1 cellular context compared by ENCODE assay signal in the genomic region with DNA sequence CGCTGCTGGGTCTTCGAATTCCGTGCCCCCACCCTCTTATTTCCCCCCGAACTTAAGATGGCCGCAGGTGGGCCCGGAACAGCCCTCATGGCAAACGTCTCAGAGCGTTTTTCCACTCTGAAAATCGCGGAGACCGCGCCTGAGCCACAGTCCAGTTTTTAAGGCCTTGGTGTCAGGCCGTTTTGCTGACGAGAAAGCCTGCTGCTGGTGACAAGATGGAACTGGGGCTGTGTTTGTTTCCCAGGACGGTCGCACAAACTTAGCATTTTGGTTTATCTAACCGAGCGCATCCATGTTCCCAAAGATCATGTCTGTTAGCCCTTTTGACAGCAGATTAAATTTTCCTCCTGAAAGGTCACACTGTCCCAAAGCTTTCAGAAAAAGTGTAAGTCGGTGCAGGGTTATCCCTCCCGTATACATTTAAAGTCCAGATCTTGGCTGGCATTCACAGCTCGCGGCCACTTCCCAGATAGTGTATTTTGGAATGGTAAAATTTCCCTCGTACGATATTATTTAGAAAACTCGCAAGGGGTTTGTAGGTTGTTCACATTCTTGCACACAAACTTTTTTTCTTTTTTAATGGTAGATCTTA.
A peak's percentile ranks its signal among the peaks of the same experiment; 100 is the strongest.
TF ChIP-seq lines count a peak whose summit lies in the region.

No MANE protein-coding gene starts in this region.

TF ChIP-seq in HepG2, 621 proteins besides CTCF, POLR2A, EP300 and RAD21 (continued from another document and continues in another):
- TF ChIP-seq, protein P1, sequence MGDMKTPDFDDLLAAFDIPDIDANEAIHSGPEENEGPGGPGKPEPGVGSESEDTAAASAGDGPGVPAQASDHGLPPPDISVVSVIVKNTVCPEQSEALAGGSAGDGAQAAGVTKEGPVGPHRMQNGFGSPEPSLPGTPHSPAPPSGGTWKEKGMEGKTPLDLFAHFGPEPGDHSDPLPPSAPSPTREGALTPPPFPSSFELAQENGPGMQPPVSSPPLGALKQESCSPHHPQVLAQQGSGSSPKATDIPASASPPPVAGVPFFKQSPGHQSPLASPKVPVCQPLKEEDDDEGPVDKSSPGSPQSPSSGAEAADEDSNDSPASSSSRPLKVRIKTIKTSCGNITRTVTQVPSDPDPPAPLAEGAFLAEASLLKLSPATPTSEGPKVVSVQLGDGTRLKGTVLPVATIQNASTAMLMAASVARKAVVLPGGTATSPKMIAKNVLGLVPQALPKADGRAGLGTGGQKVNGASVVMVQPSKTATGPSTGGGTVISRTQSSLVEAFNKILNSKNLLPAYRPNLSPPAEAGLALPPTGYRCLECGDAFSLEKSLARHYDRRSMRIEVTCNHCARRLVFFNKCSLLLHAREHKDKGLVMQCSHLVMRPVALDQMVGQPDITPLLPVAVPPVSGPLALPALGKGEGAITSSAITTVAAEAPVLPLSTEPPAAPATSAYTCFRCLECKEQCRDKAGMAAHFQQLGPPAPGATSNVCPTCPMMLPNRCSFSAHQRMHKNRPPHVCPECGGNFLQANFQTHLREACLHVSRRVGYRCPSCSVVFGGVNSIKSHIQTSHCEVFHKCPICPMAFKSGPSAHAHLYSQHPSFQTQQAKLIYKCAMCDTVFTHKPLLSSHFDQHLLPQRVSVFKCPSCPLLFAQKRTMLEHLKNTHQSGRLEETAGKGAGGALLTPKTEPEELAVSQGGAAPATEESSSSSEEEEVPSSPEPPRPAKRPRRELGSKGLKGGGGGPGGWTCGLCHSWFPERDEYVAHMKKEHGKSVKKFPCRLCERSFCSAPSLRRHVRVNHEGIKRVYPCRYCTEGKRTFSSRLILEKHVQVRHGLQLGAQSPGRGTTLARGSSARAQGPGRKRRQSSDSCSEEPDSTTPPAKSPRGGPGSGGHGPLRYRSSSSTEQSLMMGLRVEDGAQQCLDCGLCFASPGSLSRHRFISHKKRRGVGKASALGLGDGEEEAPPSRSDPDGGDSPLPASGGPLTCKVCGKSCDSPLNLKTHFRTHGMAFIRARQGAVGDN (CRISPR knock-in tag; IDR thresholded peaks at IDR 0.05): no peak
- TF ChIP-seq ZMYM2 (CRISPR knock-in tag; IDR thresholded peaks at IDR 0.05) (no peak), YY1 (IDR thresholded peaks at IDR 0.05; ENCODE audit: insufficient read depth, insufficient replicate concordance, low read depth, low read length) (peak; percentile 96), MTA1 (CRISPR knock-in tag; IDR thresholded peaks at IDR 0.05; ENCODE audit: borderline replicate concordance) (no peak), SRSF1 (optimal IDR thresholded peaks at IDR 0.05; ENCODE audit: low read depth, low read length) (peak; percentile 80), KAT7 (CRISPR knock-in tag; IDR thresholded peaks at IDR 0.05; ENCODE audit: borderline replicate concordance) (no peak), RCOR2 (CRISPR knock-in tag; IDR thresholded peaks at IDR 0.05) (no peak), ZNF670 (CRISPR knock-in tag; IDR thresholded peaks at IDR 0.05; ENCODE audit: borderline replicate concordance) (no peak), PITX1 (CRISPR knock-in tag; IDR thresholded peaks at IDR 0.05) (0 out of 2 replicates have a peak, but pooled peaks have one; percentile 3), BCL6 (CRISPR knock-in tag; IDR thresholded peaks at IDR 0.05) (0 out of 2 replicates have a peak, but pooled peaks have one; percentile 2), XRCC5 (optimal IDR thresholded peaks at IDR 0.05; ENCODE audit: low read length) (no peak), ZNF773 (CRISPR knock-in tag; IDR thresholded peaks at IDR 0.05; ENCODE audit: borderline replicate concordance) (no peak), FOXC1 (CRISPR knock-in tag; IDR thresholded peaks at IDR 0.05; ENCODE audit: borderline replicate concordance) (peak; percentile 15; the same call in 1 of the 2 replicates), ZNF550 (CRISPR knock-in tag; IDR thresholded peaks at IDR 0.05; ENCODE audit: borderline replicate concordance) (no peak), ZNF724P (CRISPR knock-in tag; IDR thresholded peaks at IDR 0.05; ENCODE audit: borderline replicate concordance) (0 out of 2 replicates have a peak, but pooled peaks have one; percentile 26), ZNF333 (CRISPR knock-in tag; IDR thresholded peaks at IDR 0.05; ENCODE audit: borderline replicate concordance) (no peak), FOXA3 (CRISPR knock-in tag; IDR thresholded peaks at IDR 0.05) (no peak), TSC22D2 (CRISPR knock-in tag; IDR thresholded peaks at IDR 0.05; ENCODE audit: borderline replicate concordance) (no peak), SNAPC2 (CRISPR knock-in tag; IDR thresholded peaks at IDR 0.05) (no peak), NKX3-1 (CRISPR knock-in tag; IDR thresholded peaks at IDR 0.05) (no peak), EEA1 (CRISPR knock-in tag; IDR thresholded peaks at IDR 0.05; ENCODE audit: borderline replicate concordance) (no peak), ZNF570 (CRISPR knock-in tag; IDR thresholded peaks at IDR 0.05; ENCODE audit: borderline replicate concordance) (no peak), ZNF792 (CRISPR knock-in tag; IDR thresholded peaks at IDR 0.05) (no peak), TAF15 (IDR thresholded peaks at IDR 0.05; ENCODE audit: low read depth, low read length, poor library complexity, severe bottlenecking) (no peak)
- TF ChIP-seq, protein P2, sequence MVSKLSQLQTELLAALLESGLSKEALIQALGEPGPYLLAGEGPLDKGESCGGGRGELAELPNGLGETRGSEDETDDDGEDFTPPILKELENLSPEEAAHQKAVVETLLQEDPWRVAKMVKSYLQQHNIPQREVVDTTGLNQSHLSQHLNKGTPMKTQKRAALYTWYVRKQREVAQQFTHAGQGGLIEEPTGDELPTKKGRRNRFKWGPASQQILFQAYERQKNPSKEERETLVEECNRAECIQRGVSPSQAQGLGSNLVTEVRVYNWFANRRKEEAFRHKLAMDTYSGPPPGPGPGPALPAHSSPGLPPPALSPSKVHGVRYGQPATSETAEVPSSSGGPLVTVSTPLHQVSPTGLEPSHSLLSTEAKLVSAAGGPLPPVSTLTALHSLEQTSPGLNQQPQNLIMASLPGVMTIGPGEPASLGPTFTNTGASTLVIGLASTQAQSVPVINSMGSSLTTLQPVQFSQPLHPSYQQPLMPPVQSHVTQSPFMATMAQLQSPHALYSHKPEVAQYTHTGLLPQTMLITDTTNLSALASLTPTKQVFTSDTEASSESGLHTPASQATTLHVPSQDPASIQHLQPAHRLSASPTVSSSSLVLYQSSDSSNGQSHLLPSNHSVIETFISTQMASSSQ (IDR thresholded peaks at IDR 0.05; ENCODE audit: low read depth): no peak
- TF ChIP-seq, protein P2 (CRISPR knock-in tag; IDR thresholded peaks at IDR 0.05; ENCODE audit: borderline replicate concordance): no peak
- TF ChIP-seq, protein P3, sequence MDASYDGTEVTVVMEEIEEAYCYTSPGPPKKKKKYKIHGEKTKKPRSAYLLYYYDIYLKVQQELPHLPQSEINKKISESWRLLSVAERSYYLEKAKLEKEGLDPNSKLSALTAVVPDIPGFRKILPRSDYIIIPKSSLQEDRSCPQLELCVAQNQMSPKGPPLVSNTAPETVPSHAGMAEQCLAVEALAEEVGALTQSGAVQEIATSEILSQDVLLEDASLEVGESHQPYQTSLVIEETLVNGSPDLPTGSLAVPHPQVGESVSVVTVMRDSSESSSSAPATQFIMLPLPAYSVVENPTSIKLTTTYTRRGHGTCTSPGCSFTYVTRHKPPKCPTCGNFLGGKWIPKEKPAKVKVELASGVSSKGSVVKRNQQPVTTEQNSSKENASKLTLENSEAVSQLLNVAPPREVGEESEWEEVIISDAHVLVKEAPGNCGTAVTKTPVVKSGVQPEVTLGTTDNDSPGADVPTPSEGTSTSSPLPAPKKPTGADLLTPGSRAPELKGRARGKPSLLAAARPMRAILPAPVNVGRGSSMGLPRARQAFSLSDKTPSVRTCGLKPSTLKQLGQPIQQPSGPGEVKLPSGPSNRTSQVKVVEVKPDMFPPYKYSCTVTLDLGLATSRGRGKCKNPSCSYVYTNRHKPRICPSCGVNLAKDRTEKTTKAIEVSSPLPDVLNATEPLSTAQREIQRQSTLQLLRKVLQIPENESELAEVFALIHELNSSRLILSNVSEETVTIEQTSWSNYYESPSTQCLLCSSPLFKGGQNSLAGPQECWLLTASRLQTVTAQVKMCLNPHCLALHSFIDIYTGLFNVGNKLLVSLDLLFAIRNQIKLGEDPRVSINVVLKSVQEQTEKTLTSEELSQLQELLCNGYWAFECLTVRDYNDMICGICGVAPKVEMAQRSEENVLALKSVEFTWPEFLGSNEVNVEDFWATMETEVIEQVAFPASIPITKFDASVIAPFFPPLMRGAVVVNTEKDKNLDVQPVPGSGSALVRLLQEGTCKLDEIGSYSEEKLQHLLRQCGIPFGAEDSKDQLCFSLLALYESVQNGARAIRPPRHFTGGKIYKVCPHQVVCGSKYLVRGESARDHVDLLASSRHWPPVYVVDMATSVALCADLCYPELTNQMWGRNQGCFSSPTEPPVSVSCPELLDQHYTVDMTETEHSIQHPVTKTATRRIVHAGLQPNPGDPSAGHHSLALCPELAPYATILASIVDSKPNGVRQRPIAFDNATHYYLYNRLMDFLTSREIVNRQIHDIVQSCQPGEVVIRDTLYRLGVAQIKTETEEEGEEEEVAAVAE (CRISPR knock-in tag; IDR thresholded peaks at IDR 0.05; ENCODE audit: borderline replicate concordance): no peak
- TF ChIP-seq, protein P4, sequence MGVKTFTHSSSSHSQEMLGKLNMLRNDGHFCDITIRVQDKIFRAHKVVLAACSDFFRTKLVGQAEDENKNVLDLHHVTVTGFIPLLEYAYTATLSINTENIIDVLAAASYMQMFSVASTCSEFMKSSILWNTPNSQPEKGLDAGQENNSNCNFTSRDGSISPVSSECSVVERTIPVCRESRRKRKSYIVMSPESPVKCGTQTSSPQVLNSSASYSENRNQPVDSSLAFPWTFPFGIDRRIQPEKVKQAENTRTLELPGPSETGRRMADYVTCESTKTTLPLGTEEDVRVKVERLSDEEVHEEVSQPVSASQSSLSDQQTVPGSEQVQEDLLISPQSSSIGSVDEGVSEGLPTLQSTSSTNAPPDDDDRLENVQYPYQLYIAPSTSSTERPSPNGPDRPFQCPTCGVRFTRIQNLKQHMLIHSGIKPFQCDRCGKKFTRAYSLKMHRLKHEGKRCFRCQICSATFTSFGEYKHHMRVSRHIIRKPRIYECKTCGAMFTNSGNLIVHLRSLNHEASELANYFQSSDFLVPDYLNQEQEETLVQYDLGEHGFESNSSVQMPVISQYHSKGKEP (CRISPR knock-in tag; IDR thresholded peaks at IDR 0.05): peak; percentile 29; the same call in 1 of the 2 replicates
- TF ChIP-seq, protein P5, sequence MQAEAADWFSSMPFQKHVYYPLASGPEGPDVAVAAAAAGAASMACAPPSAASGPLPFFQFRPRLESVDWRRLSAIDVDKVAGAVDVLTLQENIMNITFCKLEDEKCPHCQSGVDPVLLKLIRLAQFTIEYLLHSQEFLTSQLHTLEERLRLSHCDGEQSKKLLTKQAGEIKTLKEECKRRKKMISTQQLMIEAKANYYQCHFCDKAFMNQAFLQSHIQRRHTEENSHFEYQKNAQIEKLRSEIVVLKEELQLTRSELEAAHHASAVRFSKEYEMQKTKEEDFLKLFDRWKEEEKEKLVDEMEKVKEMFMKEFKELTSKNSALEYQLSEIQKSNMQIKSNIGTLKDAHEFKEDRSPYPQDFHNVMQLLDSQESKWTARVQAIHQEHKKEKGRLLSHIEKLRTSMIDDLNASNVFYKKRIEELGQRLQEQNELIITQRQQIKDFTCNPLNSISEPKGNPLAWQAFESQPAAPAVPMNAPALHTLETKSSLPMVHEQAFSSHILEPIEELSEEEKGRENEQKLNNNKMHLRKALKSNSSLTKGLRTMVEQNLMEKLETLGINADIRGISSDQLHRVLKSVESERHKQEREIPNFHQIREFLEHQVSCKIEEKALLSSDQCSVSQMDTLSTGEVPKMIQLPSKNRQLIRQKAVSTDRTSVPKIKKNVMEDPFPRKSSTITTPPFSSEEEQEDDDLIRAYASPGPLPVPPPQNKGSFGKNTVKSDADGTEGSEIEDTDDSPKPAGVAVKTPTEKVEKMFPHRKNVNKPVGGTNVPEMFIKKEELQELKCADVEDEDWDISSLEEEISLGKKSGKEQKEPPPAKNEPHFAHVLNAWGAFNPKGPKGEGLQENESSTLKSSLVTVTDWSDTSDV (CRISPR knock-in tag; IDR thresholded peaks at IDR 0.05): no peak
- TF ChIP-seq, protein P6, sequence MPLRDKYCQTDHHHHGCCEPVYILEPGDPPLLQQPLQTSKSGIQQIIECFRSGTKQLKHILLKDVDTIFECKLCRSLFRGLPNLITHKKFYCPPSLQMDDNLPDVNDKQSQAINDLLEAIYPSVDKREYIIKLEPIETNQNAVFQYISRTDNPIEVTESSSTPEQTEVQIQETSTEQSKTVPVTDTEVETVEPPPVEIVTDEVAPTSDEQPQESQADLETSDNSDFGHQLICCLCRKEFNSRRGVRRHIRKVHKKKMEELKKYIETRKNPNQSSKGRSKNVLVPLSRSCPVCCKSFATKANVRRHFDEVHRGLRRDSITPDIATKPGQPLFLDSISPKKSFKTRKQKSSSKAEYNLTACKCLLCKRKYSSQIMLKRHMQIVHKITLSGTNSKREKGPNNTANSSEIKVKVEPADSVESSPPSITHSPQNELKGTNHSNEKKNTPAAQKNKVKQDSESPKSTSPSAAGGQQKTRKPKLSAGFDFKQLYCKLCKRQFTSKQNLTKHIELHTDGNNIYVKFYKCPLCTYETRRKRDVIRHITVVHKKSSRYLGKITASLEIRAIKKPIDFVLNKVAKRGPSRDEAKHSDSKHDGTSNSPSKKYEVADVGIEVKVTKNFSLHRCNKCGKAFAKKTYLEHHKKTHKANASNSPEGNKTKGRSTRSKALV (CRISPR knock-in tag; IDR thresholded peaks at IDR 0.05): no peak
- TF ChIP-seq, protein P7, sequence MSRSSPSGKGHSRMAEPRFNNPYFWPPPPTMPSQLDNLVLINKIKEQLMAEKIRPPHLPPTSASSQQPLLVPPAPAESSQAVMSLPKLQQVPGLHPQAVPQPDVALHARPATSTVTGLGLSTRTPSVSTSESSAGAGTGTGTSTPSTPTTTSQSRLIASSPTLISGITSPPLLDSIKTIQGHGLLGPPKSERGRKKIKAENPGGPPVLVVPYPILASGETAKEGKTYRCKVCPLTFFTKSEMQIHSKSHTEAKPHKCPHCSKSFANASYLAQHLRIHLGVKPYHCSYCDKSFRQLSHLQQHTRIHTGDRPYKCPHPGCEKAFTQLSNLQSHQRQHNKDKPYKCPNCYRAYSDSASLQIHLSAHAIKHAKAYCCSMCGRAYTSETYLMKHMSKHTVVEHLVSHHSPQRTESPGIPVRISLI (CRISPR knock-in tag; IDR thresholded peaks at IDR 0.05; ENCODE audit: borderline replicate concordance): no peak
